ENCODE assay signal across 16 cellular contexts in the genomic region with DNA sequence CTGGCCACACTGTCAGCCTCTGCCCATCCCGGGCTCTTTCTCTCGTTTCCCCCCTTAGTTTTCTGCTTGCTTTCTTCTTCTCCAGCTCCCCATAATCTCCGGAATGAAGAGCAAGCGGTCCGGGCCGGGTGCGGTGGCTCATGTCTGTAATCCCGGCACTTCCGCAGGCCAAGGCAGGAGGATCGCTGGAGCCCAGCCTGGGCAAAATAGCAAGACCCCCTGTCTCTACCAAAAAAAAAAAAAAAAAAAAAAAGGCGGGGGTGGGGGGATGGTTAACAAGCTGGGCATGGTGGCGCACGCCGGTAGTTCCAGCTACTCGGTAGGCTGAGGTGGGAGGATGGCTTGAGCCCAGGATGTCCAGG. TPM values are rescaled to one million over a fixed set of nuclear protein-coding genes. Genes with fewer than 3 reads are reported as not detected.
A peak's percentile ranks its signal among the peaks of the same experiment; 100 is the strongest.
DNase-seq lines count a peak whose midpoint lies in the region; ATAC-seq and TF ChIP-seq lines count a peak whose summit lies in the region.
"Had no signal": no experiment of that assay in that cellular context is flagged by ENCODE, and none has a peak within 500 bp of the region (broad histone marks: within the 10 kb centered on the region; RNA-seq: fewer than 3 reads in every experiment).

No MANE protein-coding gene starts in this region.

- CTCF ChIA-PET in activated B cell treated with CpG ODN at 0.5 μM for 24 hours (lab: Charles Lee) = no interaction called here
- CTCF ChIA-PET in activated naive CD4-positive, alpha-beta T cell treated with anti-CD3 and anti-CD28 coated beads, Interleukin-2, amount 10 ng/mL, durations not matched to agents 7 days and 5 days (lab: Charles Lee) = interaction anchor here (0.7 kb wide), 1 partner anchor 911 kb away, joined by 3 read pairs; no protein-coding TSS in a partner anchor

- no peak overlapping the region for H2BK15ac ChIP-seq in mesendoderm (replicated peaks; ENCODE audit: low read depth)

- no peak for TF ChIP-seq CTCF in activated B cell treated with CpG ODN at 0.5 μM for 24 hours (IDR thresholded peaks at IDR 0.05)
- TF ChIP-seq CTCF in tibial artery (IDR thresholded peaks at IDR 0.05) = no peak
- TF ChIP-seq CTCF in endothelial cell (IDR thresholded peaks at IDR 0.05; ENCODE audit: unreplicated experiment) = no peak
- TF ChIP-seq CTCF in GM13977 (IDR thresholded peaks at IDR 0.05; ENCODE audit: extremely low read depth, insufficient read depth, missing control alignments) = no peak

- H3K27me3 ChIP-seq in esophagus (ENCODE audit: control insufficient read depth in 1 of 2, insufficient read depth in 2 of 2, low read length in 2 of 2) (no peaks in the 10 kb centered on the region), mesendoderm (ENCODE audit: insufficient read depth, low read length, poor library complexity) (no peaks in the 10 kb centered on the region), tibial artery (no peaks in the 10 kb centered on the region)

- in situ Hi-C loops in GM13977 (cut with MboI; ENCODE audit: low pct_unique_long_range_greater_than_20kb, low sequenced_read_pairs, unreplicated experiment) = no loop called here

- intact Hi-C loops in activated B cell treated with CpG ODN at 0.5 μM for 24 hours (cut with micrococcal nuclease) = loop anchor here (5.0 kb wide), 1 partner anchor 37 kb away; no protein-coding TSS in a partner anchor
- intact Hi-C loops in tibial artery (cut with DNase I; ENCODE audit: low total_unique reads) = loop anchor here (5.0 kb wide), 1 partner anchor 37 kb away; no protein-coding TSS in a partner anchor

- peak overlapping the region; percentile 83 for H3K56ac ChIP-seq in mesendoderm (ENCODE audit: low read length)

- no peak overlapping the region for H3K27ac Mint-ChIP-seq in activated B cell treated with CpG ODN at 0.5 μM for 24 hours
- no peak overlapping the region for H3K27ac Mint-ChIP-seq in activated naive CD4-positive, alpha-beta T cell treated with anti-CD3 and anti-CD28 coated beads, Interleukin-2, amount 10 ng/mL, durations not matched to agents 7 days and 5 days
- no peak overlapping the region for H3K27ac Mint-ChIP-seq in endothelial cell (ENCODE audit: unreplicated experiment)
- H3K27ac Mint-ChIP-seq: activated CD4-positive, alpha-beta T cell treated with anti-CD3 and anti-CD28 coated beads for 36 hours; activated T-helper 2 cell treated with anti-CD3 and anti-CD28 coated beads, Interferon-gamma antibody, Interleukin-2, Interleukin-4, amounts not matched to agents 10 μg/mL and 5 μg/mL and 100 μg/mL, durations not matched to agents 14 hours and 24 hours and 36 hours; CD8-positive, alpha-beta T cell had no signal

- H4K5ac ChIP-seq in mesendoderm (ENCODE audit: low read length) = no peak overlapping the region

- H3K4me3 ChIP-seq in esophagus (ENCODE audit: low read depth in 1 of 2, low read length in 2 of 2) (peak overlapping the region; percentile 16 to 38), mesendoderm (ENCODE audit: low read length) (no peak overlapping the region), tibial artery (peak overlapping the region; percentile 45 to 48)

- ATAC-seq in activated B cell treated with CpG ODN at 0.5 μM for 24 hours (ENCODE audit: low read depth) (no peak), GM21576 (IDR thresholded peaks at IDR 0.05; ENCODE audit: unreplicated experiment) (no peak)
- ATAC-seq: activated CD4-positive, alpha-beta T cell treated with anti-CD3 and anti-CD28 coated beads for 36 hours; CD8-positive, alpha-beta T cell; SK-N-SH treated with all-trans-retinoic acid at 6 μM for 48 hours had no signal

- H3K36me3 Mint-ChIP-seq in activated B cell treated with CpG ODN at 0.5 μM for 24 hours (ENCODE audit: low read depth) (no peaks in the 10 kb centered on the region), endothelial cell (ENCODE audit: low read depth, unreplicated experiment) (no peaks in the 10 kb centered on the region)
- H3K36me3 Mint-ChIP-seq in activated naive CD4-positive, alpha-beta T cell treated with anti-CD3 and anti-CD28 coated beads, Interleukin-2, amount 10 ng/mL, durations not matched to agents 7 days and 5 days = no peaks in the 10 kb centered on the region
- H3K36me3 Mint-ChIP-seq: CD8-positive, alpha-beta T cell had no signal

- no peak overlapping the region for H3K4me2 ChIP-seq in mesendoderm (ENCODE audit: low read length)

- 25 to 26% methylated on average over 14 to 15 of the region's 15 CpGs for WGBS in esophagus, 2 donors
- WGBS in mesendoderm (ENCODE audit: extremely low coverage, insufficient coverage, low lambda C conversion rate) = no CpG with 5 or more reads among the region's 15 CpGs

- POLR2A ChIA-PET in activated B cell treated with CpG ODN at 0.5 μM for 24 hours (lab: Charles Lee) = interaction anchor here (0.7 kb wide), 1 partner anchor 51 kb away, joined by 7 read pairs; no protein-coding TSS in a partner anchor

- H2BK5ac ChIP-seq in mesendoderm (ENCODE audit: low read length) = no peak overlapping the region

- H3K9me3 ChIP-seq in esophagus (ENCODE audit: control insufficient read depth in 2 of 2, insufficient read depth in 1 of 2, low read depth in 1 of 2, low read length in 1 of 2) (no peaks in the 10 kb centered on the region), tibial artery (no peaks in the 10 kb centered on the region)
- H3K9me3 ChIP-seq: spleen had no signal

- no peaks in the 10 kb centered on the region for H3K79me1 ChIP-seq in mesendoderm (ENCODE audit: low read length)

- peaks cover 7 to 16% of the 10 kb centered on the region in 2 donors for H3K4me1 ChIP-seq in esophagus (ENCODE audit: control insufficient read depth in 2 of 2, insufficient read depth in 2 of 2, low read length in 1 of 2)
- peaks cover 10% of the 10 kb centered on the region for H3K4me1 ChIP-seq in mesendoderm (ENCODE audit: control insufficient read depth, low read depth, low read length)
- peaks cover 0 to 77% (median 37%) of the 10 kb centered on the region in 4 donors for H3K4me1 ChIP-seq in tibial artery

- H3K18ac ChIP-seq in mesendoderm (ENCODE audit: low read length) = peak overlapping the region; percentile 43

- H3K27ac ChIP-seq in esophagus (ENCODE audit: low read depth in 2 of 2, low read length in 1 of 2) = peak overlapping the region; percentile 48 to 65
- no peak overlapping the region for H3K27ac ChIP-seq in mesendoderm (ENCODE audit: low read depth, low read length)
- peak overlapping the region; percentile 34 to 48 for H3K27ac ChIP-seq in tibial artery

- H3K27me3 Mint-ChIP-seq in activated B cell treated with CpG ODN at 0.5 μM for 24 hours = peaks cover 15% of the 10 kb centered on the region
- H3K27me3 Mint-ChIP-seq in activated naive CD4-positive, alpha-beta T cell treated with anti-CD3 and anti-CD28 coated beads, Interleukin-2, amount 10 ng/mL, durations not matched to agents 7 days and 5 days = peaks cover 83% of the 10 kb centered on the region
- H3K27me3 Mint-ChIP-seq in endothelial cell (ENCODE audit: unreplicated experiment) = peaks cover 17% of the 10 kb centered on the region

- H3K4ac ChIP-seq in mesendoderm (ENCODE audit: low read depth, low read length) = peak overlapping the region; percentile 24

- H3K4me3 Mint-ChIP-seq in activated B cell treated with CpG ODN at 0.5 μM for 24 hours = peak overlapping the region; percentile 7
- H3K4me3 Mint-ChIP-seq in activated naive CD4-positive, alpha-beta T cell treated with anti-CD3 and anti-CD28 coated beads, Interleukin-2, amount 10 ng/mL, durations not matched to agents 7 days and 5 days = no peak overlapping the region
- no peak overlapping the region for H3K4me3 Mint-ChIP-seq in endothelial cell (ENCODE audit: unreplicated experiment)
- H3K4me3 Mint-ChIP-seq: activated CD4-positive, alpha-beta T cell treated with anti-CD3 and anti-CD28 coated beads for 36 hours; CD8-positive, alpha-beta T cell had no signal

- H3K79me2 ChIP-seq in mesendoderm (ENCODE audit: control insufficient read depth, insufficient read depth, low read length) = no peaks in the 10 kb centered on the region

- H2AK5ac ChIP-seq in mesendoderm (ENCODE audit: low read length) = no peak overlapping the region

- no peak overlapping the region for H3K9ac ChIP-seq in mesendoderm (ENCODE audit: low read length)

- H3K36me3 ChIP-seq in esophagus (ENCODE audit: control insufficient read depth in 2 of 2, insufficient read depth in 2 of 2, low read length in 1 of 2) (no peaks in the 10 kb centered on the region), mesendoderm (ENCODE audit: control insufficient read depth, insufficient read depth, low read length) (no peaks in the 10 kb centered on the region), tibial artery (no peaks in the 10 kb centered on the region)
- H3K36me3 ChIP-seq: spleen had no signal

- no peaks in the 10 kb centered on the region for H3K9me3 Mint-ChIP-seq in activated B cell treated with CpG ODN at 0.5 μM for 24 hours
- no peaks in the 10 kb centered on the region for H3K9me3 Mint-ChIP-seq in activated naive CD4-positive, alpha-beta T cell treated with anti-CD3 and anti-CD28 coated beads, Interleukin-2, amount 10 ng/mL, durations not matched to agents 7 days and 5 days
- no peaks in the 10 kb centered on the region for H3K9me3 Mint-ChIP-seq in endothelial cell (ENCODE audit: unreplicated experiment)
- H3K9me3 Mint-ChIP-seq: activated T-helper 2 cell treated with anti-CD3 and anti-CD28 coated beads, Interferon-gamma antibody, Interleukin-2, Interleukin-4, amounts not matched to agents 10 μg/mL and 5 μg/mL and 100 μg/mL, durations not matched to agents 14 hours and 24 hours and 36 hours; CD8-positive, alpha-beta T cell had no signal

- H4K8ac ChIP-seq in mesendoderm (ENCODE audit: low read depth, low read length) = no peak overlapping the region

- no peak for DNase-seq in activated B cell treated with CpG ODN at 0.5 μM for 24 hours
- DNase-seq in mesendoderm = no peak
- DNase-seq in tibial artery = no peak
- DNase-seq in activated naive CD4-positive, alpha-beta T cell treated with anti-CD3 and anti-CD28 coated beads, Interleukin-2, amount 10 ng/mL, durations not matched to agents 7 days and 5 days = no peak
- DNase-seq in endothelial cell (ENCODE audit: low spot score) = no peak
- no peak for DNase-seq in GM13977 (ENCODE audit: low spot score)
- DNase-seq: activated CD4-positive, alpha-beta T cell treated with anti-CD3 and anti-CD28 coated beads for 36 hours; CD8-positive, alpha-beta T cell; cerebellar nuclear complex; IMR-90; NCI-H187; spleen had no signal

- H3K23ac ChIP-seq in mesendoderm (ENCODE audit: low read length) = no peak overlapping the region

- H2BK120ac ChIP-seq in mesendoderm (ENCODE audit: low read depth, low read length) = no peak overlapping the region

- H3K4me1 Mint-ChIP-seq in activated B cell treated with CpG ODN at 0.5 μM for 24 hours (peaks cover 8% of the 10 kb centered on the region), endothelial cell (ENCODE audit: unreplicated experiment) (peaks cover 20% of the 10 kb centered on the region)
- H3K4me1 Mint-ChIP-seq in activated naive CD4-positive, alpha-beta T cell treated with anti-CD3 and anti-CD28 coated beads, Interleukin-2, amount 10 ng/mL, durations not matched to agents 7 days and 5 days = peaks cover 7% of the 10 kb centered on the region

RNA-seq across cellular contexts. Expression of a gene that starts 40.8 kb away (rescaled TPM):
- total RNA-seq in activated B cell treated with CpG ODN at 0.5 μM for 24 hours = 246 and 248 TPM in 2 replicates
- polyA plus RNA-seq in esophagus = 100 to 1,000 TPM; 168 to 195 TPM
- 4.2 TPM for polyA plus RNA-seq in mesendoderm (2013, experiment 1 of 2)
- polyA plus RNA-seq in mesendoderm (2013, experiment 2 of 2) = 3.9 TPM
- total RNA-seq in endothelial cell (ENCODE audit: unreplicated experiment) = 136 TPM
